8 cellular contexts compared by ENCODE assay signal in the genomic region with DNA sequence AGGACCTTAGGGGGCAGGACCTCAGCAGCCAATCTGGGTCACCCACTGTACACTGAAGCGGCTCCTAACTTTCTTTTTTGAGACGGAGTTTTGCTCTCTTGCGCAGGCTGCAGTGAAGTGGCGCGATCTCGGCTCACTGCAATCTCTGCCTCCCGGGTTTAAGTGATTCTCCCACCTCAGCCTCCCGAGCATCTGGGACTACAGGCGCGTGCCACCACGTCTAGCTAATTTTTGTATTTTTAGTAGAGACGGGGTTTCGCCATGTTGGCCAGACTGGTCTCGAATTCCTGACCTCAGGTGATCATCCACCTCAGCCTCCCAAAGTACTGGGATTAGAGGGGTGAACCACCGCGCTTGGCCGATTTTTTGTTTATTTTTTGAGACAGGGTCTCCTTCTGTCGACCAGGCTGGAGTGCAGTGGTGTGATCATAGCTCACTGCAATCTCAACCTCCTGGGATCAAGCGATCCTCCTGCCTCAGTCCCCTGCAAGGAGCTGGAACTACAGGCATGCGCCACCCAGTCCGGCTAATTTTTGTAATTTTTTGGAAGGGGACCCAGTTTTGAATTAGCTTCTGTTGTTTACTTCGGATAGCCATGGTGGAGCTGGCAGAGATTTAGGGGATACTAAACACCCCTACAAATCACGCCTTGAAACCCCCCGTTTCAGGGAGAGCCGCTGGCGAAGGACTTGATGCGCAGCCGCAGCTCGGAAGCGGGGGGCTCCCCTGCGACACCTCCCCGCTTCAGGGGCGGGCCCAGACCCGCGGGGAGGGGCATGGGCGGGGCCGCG. TPM values are rescaled to one million over a fixed set of nuclear protein-coding genes. Genes with fewer than 3 reads are reported as not detected.
DNase-seq lines count a peak whose midpoint lies in the region; ATAC-seq and TF ChIP-seq lines count a peak whose summit lies in the region.

No MANE protein-coding gene starts in this region.

- no peak for DNase-seq in activated T-cell treated with anti-CD3 and anti-CD28 coated beads, Interleukin-2, amount 50 U/mL, for 4 hours
- DNase-seq in activated T-cell treated with anti-CD3 and anti-CD28 coated beads for 4 hours (no peak), kidney epithelial cell (ENCODE audit: low read depth) (no peak), thyroid gland (no peak), NAMALWA (ENCODE audit: low spot score) (no peak), A172 (ENCODE audit: low spot score) (no peak), HPDE6-E6E7 (ENCODE audit: extremely low spot score) (no peak)

- H3K27me3 Mint-ChIP-seq in activated T-cell treated with anti-CD3 and anti-CD28 coated beads, Interleukin-2, amount 50 U/mL, for 4 hours (ENCODE audit: low read depth): no peaks in the 10 kb centered on the region

- H3K27ac ChIP-seq in angular gyrus (ENCODE audit: low read depth, low read length) (peak overlapping the region; percentile 72), thyroid gland (peak overlapping the region; percentile 88 to 98 (median 98))

- WGBS in thyroid gland, 2 donors: 37 to 49% methylated on average over 24 to 33 of the region's 38 CpGs

- H3K4me3 ChIP-seq in kidney epithelial cell (ENCODE audit: low read depth, low read length): peak overlapping the region; percentile 89
- H3K4me3 ChIP-seq in thyroid gland (replicated peaks in 1 of 3): peak overlapping the region in 2 of 3 donors; percentile 51 to 79

- H3K36me3 ChIP-seq in kidney epithelial cell (ENCODE audit: control insufficient read depth, insufficient read depth, low read length) (no peaks in the 10 kb centered on the region), thyroid gland (peaks cover 0 to under 1% of the 10 kb centered on the region in 2 donors)

- H3K4me1 Mint-ChIP-seq in activated T-cell treated with anti-CD3 and anti-CD28 coated beads, Interleukin-2, amount 50 U/mL, for 4 hours (ENCODE audit: low read depth): peaks cover 31% of the 10 kb centered on the region

- no peak for TF ChIP-seq CTCF in kidney epithelial cell (IDR thresholded peaks at IDR 0.05; ENCODE audit: insufficient read depth, low read length, poor library complexity, severe bottlenecking)
- TF ChIP-seq CTCF in thyroid gland (IDR thresholded peaks at IDR 0.05): no peak

- ATAC-seq in activated T-cell treated with anti-CD3 and anti-CD28 coated beads, Interleukin-2, amount 50 U/mL, for 4 hours: peak in 1 of 2 donors; percentile 60

- H3K4me3 Mint-ChIP-seq in activated T-cell treated with anti-CD3 and anti-CD28 coated beads, Interleukin-2, amount 50 U/mL, for 4 hours: peak overlapping the region; percentile 93

- peaks cover 17 to 19% of the 10 kb centered on the region in 2 donors for H3K4me1 ChIP-seq in thyroid gland

- no peaks in the 10 kb centered on the region for H3K9me3 ChIP-seq in thyroid gland

- intact Hi-C loops in thyroid gland (cut with DNase I): loop anchor here (5.0 to 10.0 kb wide), 2 partner anchors 72 to 229 kb away; partner anchors contain the start of gene ARID3B

- TF ChIP-seq POLR2A in thyroid gland (IDR thresholded peaks at IDR 0.05): no peak

- H3K36me3 Mint-ChIP-seq in activated T-cell treated with anti-CD3 and anti-CD28 coated beads, Interleukin-2, amount 50 U/mL, for 4 hours (ENCODE audit: insufficient read depth): peaks cover 4% of the 10 kb centered on the region

- H3K9me3 Mint-ChIP-seq in activated T-cell treated with anti-CD3 and anti-CD28 coated beads, Interleukin-2, amount 50 U/mL, for 4 hours: no peaks in the 10 kb centered on the region

- H3K27me3 ChIP-seq in kidney epithelial cell (ENCODE audit: control insufficient read depth, insufficient read depth, low read length): peaks cover 7% of the 10 kb centered on the region
- H3K27me3 ChIP-seq in thyroid gland: no peaks in the 10 kb centered on the region

RNA-seq across cellular contexts. Expression of gene CLK3, which starts 1.5 kb away (rescaled TPM):
- 10 to 100 TPM; 74.0 to 78.2 (median 74.8) TPM for total RNA-seq in activated T-cell treated with anti-CD3 and anti-CD28 coated beads, Interleukin-2, amount 50 U/mL, for 4 hours
- total RNA-seq in kidney epithelial cell (96.9 and 104 TPM in 2 replicates), thyroid gland (100 to 1,000 TPM in 3 of 4 donors, 10 to 100 TPM in 1; 91.9 to 156 (median 120) TPM)
- total RNA-seq in A172 (2014; rRNA removed; shearing (Covaris generic)): 31.9 and 40.0 TPM in 2 replicates
